ENCODE assay signal across 8 cellular contexts in the genomic region with DNA sequence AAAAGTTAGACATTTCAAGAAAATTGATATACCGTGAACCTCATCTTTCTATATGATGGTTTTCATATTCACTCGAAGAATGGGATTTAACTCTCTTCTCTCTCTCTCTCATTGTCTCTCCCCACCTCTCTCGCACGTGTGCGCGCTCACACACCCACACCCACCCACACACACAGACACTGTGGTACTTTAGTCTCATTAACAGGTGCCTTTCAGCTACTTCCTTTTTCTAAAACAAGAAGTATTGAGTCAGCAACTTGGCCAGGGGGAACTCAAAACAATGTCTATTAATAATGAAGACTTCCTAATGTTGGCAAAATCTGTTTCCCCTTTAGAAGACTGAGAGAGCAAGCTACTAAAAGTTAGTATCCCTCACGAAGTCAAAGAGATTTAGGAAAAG.
A peak's percentile ranks its signal among the peaks of the same experiment; 100 is the strongest.
DNase-seq lines count a peak whose midpoint lies in the region; ATAC-seq lines count a peak whose summit lies in the region.

No MANE protein-coding gene starts in this region.

- H3K4me3 Mint-ChIP-seq in activated T-cell treated with anti-CD3 and anti-CD28 coated beads, Interleukin-2, amount 50 U/mL, for 24 hours = no peak overlapping the region

- no peaks in the 10 kb centered on the region for H3K36me3 Mint-ChIP-seq in activated T-cell treated with anti-CD3 and anti-CD28 coated beads, Interleukin-2, amount 50 U/mL, for 24 hours (ENCODE audit: low read depth)

- ATAC-seq in GM18870 (IDR thresholded peaks at IDR 0.05; ENCODE audit: unreplicated experiment) = peak; percentile 65
- peak; percentile 84 for ATAC-seq in HG02571 (IDR thresholded peaks at IDR 0.05; ENCODE audit: unreplicated experiment)

- peaks cover 34% of the 10 kb centered on the region for H3K27me3 Mint-ChIP-seq in activated T-cell treated with anti-CD3 and anti-CD28 coated beads, Interleukin-2, amount 50 U/mL, for 24 hours

- peaks cover 22% of the 10 kb centered on the region for H3K4me1 Mint-ChIP-seq in activated T-cell treated with anti-CD3 and anti-CD28 coated beads, Interleukin-2, amount 50 U/mL, for 24 hours (ENCODE audit: low read depth)

- no peak overlapping the region for H3K27ac Mint-ChIP-seq in activated T-cell treated with anti-CD3 and anti-CD28 coated beads, Interleukin-2, amount 50 U/mL, for 24 hours

- DNase-seq in Kasumi-1 (lab: John Stamatoyannopoulos, UW) (peak; percentile 21 to 24), midbrain (lab: John Stamatoyannopoulos, UW) (peak; percentile 23), NCI-H82 treated with DMSO at 0.1 percent for 48 hours (lab: John Stamatoyannopoulos, UW; ENCODE audit: unreplicated experiment) (no peak), DMS153 treated with DMSO at 0.1 percent for 48 hours (lab: John Stamatoyannopoulos, UW; ENCODE audit: unreplicated experiment) (no peak), NCI-H1417 treated with DMSO at 0.1 percent for 48 hours (lab: John Stamatoyannopoulos, UW) (no peak)
- DNase-seq in activated T-cell treated with anti-CD3 and anti-CD28 coated beads, Interleukin-2, amount 50 U/mL, for 24 hours = no peak

- no peaks in the 10 kb centered on the region for H3K9me3 Mint-ChIP-seq in activated T-cell treated with anti-CD3 and anti-CD28 coated beads, Interleukin-2, amount 50 U/mL, for 24 hours

Comparison
In these comparisons a context has a peak if more than half of its experiments do, and no peak if none do; other contexts are left out.
1. DNase-seq: peak in Kasumi-1 (2 of 2) and midbrain (single experiment); none in activated T-cell treated with anti-CD3 and anti-CD28 coated beads, Interleukin-2, amount 50 U/mL, for 24 hours (single experiment), NCI-H82 treated with DMSO at 0.1 percent for 48 hours (single experiment), DMS153 treated with DMSO at 0.1 percent for 48 hours (single experiment) and NCI-H1417 treated with DMSO at 0.1 percent for 48 hours (single experiment).